8 cellular contexts compared by ENCODE assay signal in the genomic region with DNA sequence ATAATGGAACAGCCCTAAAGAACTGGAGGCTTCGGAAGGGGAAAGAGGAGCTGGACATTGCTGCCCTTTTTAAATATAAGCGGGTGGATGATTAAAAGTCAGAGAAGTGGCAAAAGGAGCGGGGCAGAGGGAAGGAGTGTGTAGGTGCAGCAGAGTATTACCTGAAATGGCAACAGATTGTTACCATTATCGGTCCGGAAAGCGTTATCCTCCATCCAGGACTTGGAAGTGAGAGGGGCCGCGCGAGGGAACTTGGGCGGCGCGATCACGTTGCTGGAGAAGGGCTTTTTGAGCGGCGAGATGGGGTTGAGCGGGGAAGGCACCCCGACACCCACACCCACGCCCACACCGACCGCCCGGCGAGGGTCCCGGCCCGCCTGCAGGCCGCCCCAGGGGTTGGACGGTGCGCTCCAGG. TPM values are rescaled to one million over a fixed set of nuclear protein-coding genes. Genes with fewer than 3 reads are reported as not detected.
DNase-seq lines count a peak whose midpoint lies in the region; ATAC-seq and TF ChIP-seq lines count a peak whose summit lies in the region.

No MANE protein-coding gene starts in this region.

- H3K4me3 ChIP-seq in astrocyte of the spinal cord (ENCODE audit: low read depth, low read length) (peak overlapping the region; percentile 67), left lung (peak overlapping the region; percentile 57 to 58)

- DNase-seq in NCI-H748 (lab: John Stamatoyannopoulos, UW; ENCODE audit: unreplicated experiment) (peak; percentile 40), NCI-H748 treated with DMSO at 0.1 percent for 48 hours (lab: John Stamatoyannopoulos, UW) (no peak), astrocyte of the spinal cord (ENCODE audit: low read depth, low spot score) (no peak), left lung (no peak)
- no peak for DNase-seq in effector CD4-positive, alpha-beta T cell
- DNase-seq in activated CD4-positive, CD25-positive, alpha-beta regulatory T cell (lab: John Stamatoyannopoulos, UW), result no peak

- peaks cover 9 to 54% of the 10 kb centered on the region in 2 donors for H3K4me1 ChIP-seq in left lung

- H3K27me3 ChIP-seq in left lung, result no peaks in the 10 kb centered on the region

- H3K9me3 ChIP-seq in left lung, result no peaks in the 10 kb centered on the region

- peaks cover 0 to 3% of the 10 kb centered on the region in 2 donors for H3K36me3 ChIP-seq in left lung

- in situ Hi-C loops in astrocyte of the spinal cord (cut with HindIII; ENCODE audit: low sequenced_read_pairs), result no loop called here

- TF ChIP-seq CTCF in astrocyte of the spinal cord (IDR thresholded peaks at IDR 0.05; ENCODE audit: low read depth, low read length) (no peak), left lung (IDR thresholded peaks at IDR 0.05) (no peak)

- ATAC-seq in left lung (peak; percentile 2), GM21423 (IDR thresholded peaks at IDR 0.05; ENCODE audit: unreplicated experiment) (no peak)

- H3K27ac ChIP-seq in left lung, result peak overlapping the region in 1 of 2 donors; percentile 92
- peak overlapping the region; percentile 93 for H3K27ac ChIP-seq in temporal lobe (ENCODE audit: low read depth, low read length)

- intact Hi-C loops in left lung (cut with DNase I), result no loop called here

RNA-seq across cellular contexts. Expression of gene CPEB3, which starts 51.7 kb away (rescaled TPM):
- 1 to 10 TPM; 3.5 to 4.3 TPM for total RNA-seq in left lung
- total RNA-seq in temporal lobe, result 18.2 TPM

RNA-seq across cellular contexts. Expression of gene MARCHF5, which starts 51.8 kb away (rescaled TPM):
- 10 to 100 TPM; 33.0 to 41.8 TPM for total RNA-seq in left lung
- 25.3 TPM for total RNA-seq in temporal lobe
